In genomic region chr6:130945401-130945919, GRCh38 we compare ENCODE assay signal across 12 cellular contexts.
A peak's percentile ranks its signal among the peaks of the same experiment; 100 is the strongest.
DNase-seq lines count a peak whose midpoint lies in the region; ATAC-seq and TF ChIP-seq lines count a peak whose summit lies in the region.
"Had no signal": no experiment of that assay in that cellular context is flagged by ENCODE, and none has a peak within 500 bp of the region (broad histone marks: within the 10 kb centered on the region; RNA-seq: fewer than 3 reads in every experiment).

No MANE protein-coding gene starts in this region.

- no peaks in the 10 kb centered on the region for H4K20me1 ChIP-seq in DOHH2 (ENCODE audit: control insufficient read depth, insufficient read depth, low read depth, low read length)

- peak overlapping the region; percentile 8; the same call in 1 of the 2 replicates for H3K4me2 ChIP-seq in DOHH2 (ENCODE audit: low read length)

- H3K4me1 ChIP-seq in DOHH2 (ENCODE audit: control insufficient read depth, low read length), result peaks cover 13% of the 10 kb centered on the region
- H3K4me1 ChIP-seq in Peyer's patch, result peaks cover 0 to 7% (median 0%) of the 10 kb centered on the region in 4 donors
- H3K4me1 ChIP-seq in stomach, result peaks cover 10 to 45% (median 20%) of the 10 kb centered on the region in 4 donors

- H3K4me3 ChIP-seq in DOHH2 (ENCODE audit: low read length) (no peak overlapping the region), Peyer's patch (no peak overlapping the region), stomach (no peak overlapping the region)

- no peak for TF ChIP-seq CTCF in DOHH2 (IDR thresholded peaks at IDR 0.05; ENCODE audit: low read depth, low read length, poor library complexity, severe bottlenecking)
- no peak for TF ChIP-seq CTCF in Peyer's patch (IDR thresholded peaks at IDR 0.05)
- TF ChIP-seq CTCF in stomach (IDR thresholded peaks at IDR 0.05), result no peak

- no peak for TF ChIP-seq EP300 in stomach (IDR thresholded peaks at IDR 0.05)

- DNase-seq in astrocyte of the hippocampus (ENCODE audit: low read depth, low spot score), result peak; percentile 66
- peak; percentile 63 for DNase-seq in medulla oblongata (ENCODE audit: extremely low spot score)
- DNase-seq in NCI-H82 (lab: John Stamatoyannopoulos, UW), result no peak
- no peak for DNase-seq in hippocampal formation (lab: John Stamatoyannopoulos, UW)
- DNase-seq in Peyer's patch, result no peak
- no peak for DNase-seq in stomach
- DNase-seq: activated CD4-positive, alpha-beta memory T cell treated with anti-CD3 and anti-CD28 coated beads for 36 hours; activated naive CD4-positive, alpha-beta T cell treated with anti-CD3 and anti-CD28 coated beads, Interleukin-2, amount 10 ng/mL, durations not matched to agents 7 days and 5 days; effector memory CD4-positive, alpha-beta T cell had no signal

- H3K9me2 ChIP-seq in DOHH2 (replicated peaks; ENCODE audit: control insufficient read depth, low read length), result no peaks in the 10 kb centered on the region

- H3K27me3 ChIP-seq in DOHH2 (ENCODE audit: control insufficient read depth, low read length) (no peaks in the 10 kb centered on the region), Peyer's patch (no peaks in the 10 kb centered on the region), stomach (no peaks in the 10 kb centered on the region)

- intact Hi-C loops in stomach (cut with DNase I; ENCODE audit: low total_unique reads), result no loop called here

- 21 to 46% (median 26%) methylated on average over 4 of the region's 4 CpGs for WGBS in stomach, 5 donors

- peak; percentile 44 for ATAC-seq in HG02870 (IDR thresholded peaks at IDR 0.05; ENCODE audit: unreplicated experiment)
- ATAC-seq: HCT116 had no signal

- H3K27ac ChIP-seq in DOHH2 (ENCODE audit: low read depth, low read length) (no peak overlapping the region), Peyer's patch (no peak overlapping the region), stomach (peak overlapping the region in 2 of 5 donors; percentile 2 to 19)

- H3K9me3 ChIP-seq in DOHH2 (ENCODE audit: control insufficient read depth, insufficient read depth, low read length), result no peaks in the 10 kb centered on the region
- H3K9me3 ChIP-seq in Peyer's patch, result no peaks in the 10 kb centered on the region
- no peaks in the 10 kb centered on the region for H3K9me3 ChIP-seq in stomach

- TF ChIP-seq POLR2A in Peyer's patch (IDR thresholded peaks at IDR 0.05) (no peak), stomach (IDR thresholded peaks at IDR 0.05) (no peak)

- no peaks in the 10 kb centered on the region for H3F3A ChIP-seq in DOHH2 (ENCODE audit: control insufficient read depth, insufficient read depth)

- no peaks in the 10 kb centered on the region; the same call in 1 of the 2 replicates for H3K36me3 ChIP-seq in DOHH2 (ENCODE audit: control insufficient read depth, low read length)
- no peaks in the 10 kb centered on the region for H3K36me3 ChIP-seq in Peyer's patch
- H3K36me3 ChIP-seq in stomach, result no peaks in the 10 kb centered on the region

- peaks cover 7% of the 10 kb centered on the region; the same call in 1 of the 2 replicates for H3K79me2 ChIP-seq in DOHH2 (ENCODE audit: control insufficient read depth, low read length)

Comparison
In these comparisons a context has a peak if more than half of its experiments do, and no peak if none do; other contexts are left out.
1. DNase-seq: peak in astrocyte of the hippocampus (single experiment) and medulla oblongata (single experiment); none in NCI-H82 (single experiment), hippocampal formation (0 of 2), Peyer's patch (0 of 3) and stomach (single experiment).